Comparison of ENCODE assay signal across 28 cellular contexts in the genomic region with DNA sequence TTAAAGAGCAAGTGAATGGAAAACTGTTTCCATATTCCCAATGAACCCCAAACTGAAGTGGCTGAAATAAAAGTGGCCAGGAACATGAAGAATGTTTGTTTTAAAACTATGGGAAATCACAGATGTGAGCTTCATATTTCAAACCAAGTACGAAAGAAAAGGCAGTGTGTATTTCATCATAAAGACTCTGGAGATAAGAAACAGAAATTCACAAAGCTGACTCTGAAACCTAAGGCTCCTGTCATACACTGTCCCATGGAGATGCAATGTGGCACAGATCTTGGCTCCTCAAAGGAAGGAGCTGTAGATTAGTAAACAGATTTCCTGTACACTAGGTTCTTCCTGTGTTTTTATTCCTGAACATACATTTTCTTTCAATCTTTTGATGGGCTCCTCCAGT.
DNase-seq lines count a peak whose midpoint lies in the region; ATAC-seq, FAIRE-seq and TF ChIP-seq lines count a peak whose summit lies in the region.
"Had no signal": no experiment of that assay in that cellular context is flagged by ENCODE, and none has a peak within 500 bp of the region (broad histone marks: within the 10 kb centered on the region; RNA-seq: fewer than 3 reads in every experiment).

No MANE protein-coding gene starts in this region.

- H3K9me3 Mint-ChIP-seq in GM23338: no peaks in the 10 kb centered on the region
- H3K9me3 Mint-ChIP-seq in activated T-helper 17 cell treated with anti-CD3 and anti-CD28 coated beads, Interleukin-2, amount 50 U/mL, for 72 hours: no peaks in the 10 kb centered on the region
- no peaks in the 10 kb centered on the region for H3K9me3 Mint-ChIP-seq in nephron
- H3K9me3 Mint-ChIP-seq: immature natural killer cell; T-helper 2 cell treated with Interferon-gamma antibody and Interleukin-4, amounts not matched to agents 5 μg/mL and 100 μg/mL, for 36 hours had no signal

- H3K27me3 Mint-ChIP-seq in GM23338 (ENCODE audit: insufficient read depth, low read depth, poor library complexity) (no peaks in the 10 kb centered on the region), nephron (ENCODE audit: low read depth) (no peaks in the 10 kb centered on the region)
- no peaks in the 10 kb centered on the region for H3K27me3 Mint-ChIP-seq in activated T-helper 17 cell treated with anti-CD3 and anti-CD28 coated beads, Interleukin-2, amount 50 U/mL, for 72 hours
- H3K27me3 Mint-ChIP-seq: activated naive CD8-positive, alpha-beta T cell had no signal

- H3K36me3 Mint-ChIP-seq in GM23338 (ENCODE audit: low read depth) (peaks cover 26% of the 10 kb centered on the region), nephron (ENCODE audit: low read depth) (peaks cover 66% of the 10 kb centered on the region)
- peaks cover 91% of the 10 kb centered on the region for H3K36me3 Mint-ChIP-seq in activated T-helper 17 cell treated with anti-CD3 and anti-CD28 coated beads, Interleukin-2, amount 50 U/mL, for 72 hours (ENCODE audit: low read depth)

- DNase-seq in GM23338 (ENCODE audit: low spot score): no peak
- peak; percentile 45 for DNase-seq in endothelial cell of umbilical vein (ENCODE audit: low read depth, low spot score)
- no peak for DNase-seq in NCI-H1105 (lab: John Stamatoyannopoulos, UW)
- DNase-seq in GOT3 (lab: John Stamatoyannopoulos, UW): no peak
- DNase-seq: activated CD4-positive, alpha-beta T cell treated with anti-CD3 and anti-CD28 coated beads for 1 hour; activated T-cell treated with anti-CD3 and anti-CD28 coated beads for 4 hours; cerebellar nuclear complex; HCEC 1CT; immature natural killer cell; Karpas-422; NCI-H1436 treated with DMSO at 0.1 percent for 48 hours; NCI-H446; NCI-H774; stimulated activated CD4-positive, alpha-beta T cell treated with anti-CD3 and anti-CD28 coated beads, Interleukin-12 subunit alpha, Interleukin-12 subunit beta, amount 100 ng/mL, for 4 hours; stimulated activated CD4-positive, alpha-beta T cell treated with anti-CD3 and anti-CD28 coated beads, Interleukin-2, amount 100 ng/mL, for 48 hours; transverse colon had no signal

- no peak overlapping the region for H2AFZ ChIP-seq in GM23338
- H2AFZ ChIP-seq in endothelial cell of umbilical vein (ENCODE audit: low read depth, low read length): no peak overlapping the region

- POLR2A ChIA-PET in endothelial cell of umbilical vein (lab: Charles Lee): interaction anchor here (0.6 kb wide), 1 partner anchor 424 kb away, joined by 5 read pairs; no protein-coding TSS in a partner anchor

- no peak for TF ChIP-seq POLR2A in endothelial cell of umbilical vein (IDR thresholded peaks at IDR 0.05; ENCODE audit: low read depth, low read length)

- no peak for FAIRE-seq in endothelial cell of umbilical vein (lab: Jason Lieb, UNC)
- FAIRE-seq: GM12892, HepG2 had no signal

- ATAC-seq in GM23338 (no peak), HG03159 (IDR thresholded peaks at IDR 0.05; ENCODE audit: unreplicated experiment) (no peak)
- ATAC-seq in activated T-helper 17 cell treated with anti-CD3 and anti-CD28 coated beads, Interleukin-2, amount 50 U/mL, for 72 hours (replicated peaks): no peak
- ATAC-seq: HepG2, left lobe of liver, sciatic nerve had no signal

- H3K27ac ChIP-seq in GM23338 (ENCODE audit: low read depth) (no peak overlapping the region), endothelial cell of umbilical vein (ENCODE audit: insufficient read depth, low read depth, low read length) (peak overlapping the region; percentile 2)
- H3K27ac ChIP-seq: BLaER1 treated with 17β-estradiol and CSF1 and Interleukin-3, amounts not matched to agents 10 nM and 100 nM; neutrophil; prostate gland; transverse colon had no signal

- H3K27me3 ChIP-seq in GM23338 (ENCODE audit: insufficient read depth): no peaks in the 10 kb centered on the region
- no peaks in the 10 kb centered on the region for H3K27me3 ChIP-seq in endothelial cell of umbilical vein (ENCODE audit: control insufficient read depth in 2 of 2, insufficient read depth in 2 of 2, low read length in 2 of 2)
- H3K27me3 ChIP-seq: BLaER1 treated with 17β-estradiol and CSF1 and Interleukin-3, amounts not matched to agents 10 nM and 100 nM; neutrophil; transverse colon had no signal

- H3K4me3 ChIP-seq in GM23338 (no peak overlapping the region), endothelial cell of umbilical vein (replicated peaks in 1 of 3; ENCODE audit: insufficient read depth in 1 of 3, low read depth in 1 of 3, low read length in 3 of 3) (no peak overlapping the region)
- H3K4me3 ChIP-seq: BLaER1 treated with 17β-estradiol and CSF1 and Interleukin-3, amounts not matched to agents 10 nM and 100 nM; prostate gland; transverse colon had no signal

- H3K4me2 ChIP-seq in GM23338: no peak overlapping the region
- peak overlapping the region; percentile 46 for H3K4me2 ChIP-seq in endothelial cell of umbilical vein (ENCODE audit: insufficient read depth, low read length)
- H3K4me2 ChIP-seq: BLaER1 treated with 17β-estradiol and CSF1 and Interleukin-3, amounts not matched to agents 10 nM and 100 nM had no signal

- H3K4me1 ChIP-seq in GM23338 (ENCODE audit: insufficient read depth): no peaks in the 10 kb centered on the region
- H3K4me1 ChIP-seq in endothelial cell of umbilical vein (ENCODE audit: control insufficient read depth, extremely low read depth, insufficient read depth, low read length): peaks cover 20% of the 10 kb centered on the region
- H3K4me1 ChIP-seq: prostate gland, transverse colon had no signal

- peaks cover 4% of the 10 kb centered on the region for H3K9me1 ChIP-seq in endothelial cell of umbilical vein (replicated peaks; ENCODE audit: control insufficient read depth, extremely low read depth, insufficient read depth, low read length)

- no peak for TF ChIP-seq CTCF in GM23338 (conservative IDR thresholded peaks at IDR 0.05; ENCODE audit: low read depth in 2 of 2)
- no peak for TF ChIP-seq CTCF in endothelial cell of umbilical vein (IDR thresholded peaks at IDR 0.05; ENCODE audit: extremely low read depth in 1 of 2, insufficient read depth in 1 of 2, low read depth in 1 of 2, low read length in 2 of 2)
- TF ChIP-seq CTCF in nephron (IDR thresholded peaks at IDR 0.05; ENCODE audit: unreplicated experiment in 3 of 3): no peak

- CTCF ChIA-PET in endothelial cell of umbilical vein (lab: Charles Lee): interaction anchor here (1.0 to 2.5 kb wide), 8 partner anchors 10 to 1992 kb away, joined by 3 to 13 read pairs (median 4); no protein-coding TSS in a partner anchor

- H3K36me3 ChIP-seq in GM23338 (ENCODE audit: insufficient read depth): peaks cover 11% of the 10 kb centered on the region; the same call in 1 of the 2 replicates
- peaks cover 5 to 7% of the 10 kb centered on the region in 2 experiments for H3K36me3 ChIP-seq in endothelial cell of umbilical vein (ENCODE audit: control insufficient read depth in 2 of 2, extremely low read depth in 1 of 2, insufficient read depth in 2 of 2, low read length in 2 of 2)

- peak overlapping the region; percentile 45; the same call in 1 of the 2 replicates for H3K27ac Mint-ChIP-seq in GM23338
- H3K27ac Mint-ChIP-seq in activated T-helper 17 cell treated with anti-CD3 and anti-CD28 coated beads, Interleukin-2, amount 50 U/mL, for 72 hours: peak overlapping the region; percentile 35
- peak overlapping the region; percentile 17 to 64 (median 62) for H3K27ac Mint-ChIP-seq in nephron
- H3K27ac Mint-ChIP-seq: activated naive CD8-positive, alpha-beta T cell; T-helper 2 cell treated with Interferon-gamma antibody and Interleukin-4, amounts not matched to agents 5 μg/mL and 100 μg/mL, for 36 hours had no signal

- no peaks in the 10 kb centered on the region for H3K79me2 ChIP-seq in GM23338 (replicated peaks; ENCODE audit: insufficient read depth)
- H3K79me2 ChIP-seq in endothelial cell of umbilical vein (ENCODE audit: control insufficient read depth, insufficient read depth, low read length): no peaks in the 10 kb centered on the region

- dilution Hi-C loops in endothelial cell of umbilical vein (cut with MboI; ENCODE audit: extremely low pct_ligation_motif_present, low sequenced_read_pairs): no loop called here

- H4K20me1 ChIP-seq in GM23338 (replicated peaks; ENCODE audit: insufficient read depth) (0 out of 2 replicates have a peak, but pooled peaks cover 3% of the 10 kb centered on the region), endothelial cell of umbilical vein (replicated peaks; ENCODE audit: control insufficient read depth, extremely low read depth, insufficient read depth, low read length) (no peaks in the 10 kb centered on the region)

- no peaks in the 10 kb centered on the region for H3K9me2 ChIP-seq in GM23338 (ENCODE audit: insufficient read depth)

- intact Hi-C loops in endothelial cell of umbilical vein (cut with micrococcal nuclease): no loop called here

- H3K9ac ChIP-seq in endothelial cell of umbilical vein (replicated peaks; ENCODE audit: extremely low read depth, insufficient read depth, low read length): no peak overlapping the region
- H3K9ac ChIP-seq: BLaER1 treated with 17β-estradiol and CSF1 and Interleukin-3, amounts not matched to agents 10 nM and 100 nM had no signal

- H3K4me3 Mint-ChIP-seq in GM23338 (no peak overlapping the region), nephron (no peak overlapping the region)
- no peak overlapping the region for H3K4me3 Mint-ChIP-seq in activated T-helper 17 cell treated with anti-CD3 and anti-CD28 coated beads, Interleukin-2, amount 50 U/mL, for 72 hours
- H3K4me3 Mint-ChIP-seq: activated naive CD8-positive, alpha-beta T cell; immature natural killer cell; T-helper 2 cell treated with Interferon-gamma antibody and Interleukin-4, amounts not matched to agents 5 μg/mL and 100 μg/mL, for 36 hours had no signal

- no peaks in the 10 kb centered on the region for H3K9me3 ChIP-seq in endothelial cell of umbilical vein (replicated peaks; ENCODE audit: control insufficient read depth, insufficient read depth, low read length)
- H3K9me3 ChIP-seq: BLaER1 treated with 17β-estradiol and CSF1 and Interleukin-3, amounts not matched to agents 10 nM and 100 nM; neutrophil; prostate gland; transverse colon had no signal

- H3K4me1 Mint-ChIP-seq in GM23338 (peaks cover 3% of the 10 kb centered on the region; the same call in 2 of the 3 replicates), nephron (peaks cover 21% of the 10 kb centered on the region)
- no peaks in the 10 kb centered on the region for H3K4me1 Mint-ChIP-seq in activated T-helper 17 cell treated with anti-CD3 and anti-CD28 coated beads, Interleukin-2, amount 50 U/mL, for 72 hours

- BruUV-seq in endothelial cell of umbilical vein (replicated peaks; lab: Mats Ljungman, UMichigan): no TSS peak

- H3F3A ChIP-seq in GM23338 (replicated peaks; ENCODE audit: low read depth): no peaks in the 10 kb centered on the region

TF ChIP-seq in GM23338, 12 proteins besides CTCF, POLR2A, EP300 and RAD21:
- TF ChIP-seq EZH2phosphoT487 (IDR thresholded peaks at IDR 0.05; ENCODE audit: unreplicated experiment): no peak
TF ChIP-seq in GM23338: peak in this region for 0.

TF ChIP-seq in endothelial cell of umbilical vein, 7 proteins besides CTCF, POLR2A, EP300 and RAD21:
- TF ChIP-seq GATA2 (IDR thresholded peaks at IDR 0.05; ENCODE audit: insufficient read depth, insufficient read length, low read depth, low read length): peak; percentile 48
- no peak for TF ChIP-seq POLR2AphosphoS5 (IDR thresholded peaks at IDR 0.05; ENCODE audit: insufficient read depth, low read depth, low read length)
